In the genomic region with DNA sequence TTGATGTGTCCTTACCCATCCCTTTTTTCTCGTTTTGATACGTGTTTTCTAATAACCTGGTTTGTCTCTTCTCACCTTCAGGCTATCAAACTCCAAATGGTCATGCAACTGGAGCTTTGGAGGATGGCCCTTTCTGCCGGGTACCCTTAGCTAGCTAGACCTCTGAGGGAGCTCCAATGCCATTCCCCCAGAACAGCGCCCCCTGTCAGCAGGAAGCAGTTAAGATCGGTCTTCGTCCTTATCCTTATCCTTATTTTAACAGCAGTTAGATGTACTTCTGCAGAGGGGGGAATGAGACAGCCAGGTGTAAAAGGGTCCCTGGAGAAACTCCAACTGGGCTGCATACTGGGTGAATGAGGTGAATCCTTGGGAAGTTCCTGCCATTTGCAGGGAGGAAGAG, we compare ENCODE assay signal across 22 cellular contexts. TPM values are rescaled to one million over a fixed set of nuclear protein-coding genes. Genes with fewer than 3 reads are reported as not detected.
DNase-seq lines count a peak whose midpoint lies in the region; ATAC-seq, FAIRE-seq and TF ChIP-seq lines count a peak whose summit lies in the region.
"Had no signal": no experiment of that assay in that cellular context is flagged by ENCODE, and none has a peak within 500 bp of the region (broad histone marks: within the 10 kb centered on the region; RNA-seq: fewer than 3 reads in every experiment).

No MANE protein-coding gene starts in this region.

- FAIRE-seq in D721Med (lab: Jason Lieb, UNC): no peak
- FAIRE-seq: colon, RCC 7860 had no signal

- H3K9ac ChIP-seq in OCI-LY3 (ENCODE audit: low read length): no peak overlapping the region

- H3K4me1 ChIP-seq in OCI-LY3 (ENCODE audit: low read length) (no peaks in the 10 kb centered on the region), foreskin keratinocyte (no peaks in the 10 kb centered on the region)
- H3K4me1 ChIP-seq: HAP-1, left lung, upper lobe of right lung had no signal

- H3K27me3 ChIP-seq in OCI-LY3 (ENCODE audit: low read depth, low read length) (0 out of 2 replicates have a peak, but pooled peaks cover 5% of the 10 kb centered on the region), foreskin keratinocyte (no peaks in the 10 kb centered on the region)
- H3K27me3 ChIP-seq: left lung, upper lobe of right lung had no signal

- no peaks in the 10 kb centered on the region for H3K79me2 ChIP-seq in OCI-LY3 (ENCODE audit: low read length)

- no peaks in the 10 kb centered on the region for H4K20me1 ChIP-seq in OCI-LY3 (ENCODE audit: insufficient read depth, low read length)

- no peak overlapping the region for H3K4me3 ChIP-seq in GM12875 (ENCODE audit: low read depth, low read length)
- no peak overlapping the region for H3K4me3 ChIP-seq in OCI-LY3 (ENCODE audit: low read length)
- H3K4me3 ChIP-seq: HAP-1, left lung, upper lobe of right lung had no signal

- no peak overlapping the region for H2AFZ ChIP-seq in OCI-LY3 (ENCODE audit: low read depth, low read length)

- no peak overlapping the region for H3K4me2 ChIP-seq in OCI-LY3 (ENCODE audit: low read length)

- H3K9me3 ChIP-seq in OCI-LY3 (ENCODE audit: insufficient read depth, low read length): no peaks in the 10 kb centered on the region
- H3K9me3 ChIP-seq: HAP-1, upper lobe of right lung had no signal

- no peak for ATAC-seq in foreskin keratinocyte
- ATAC-seq in HG02798 (IDR thresholded peaks at IDR 0.05; ENCODE audit: poor library complexity, unreplicated experiment): no peak
- ATAC-seq: left lung, natural killer cell, T-helper 17 cell, upper lobe of right lung had no signal

- TF ChIP-seq CTCF in D721Med (IDR thresholded peaks at IDR 0.05; ENCODE audit: insufficient read depth, missing control alignments): peak; percentile 26
- peak; percentile 30; the same call in 1 of the 2 replicates for TF ChIP-seq CTCF in GM12875 (IDR thresholded peaks at IDR 0.05; ENCODE audit: borderline replicate concordance, insufficient read depth, low read depth, low read length)
- peak; percentile 29 for TF ChIP-seq CTCF in OCI-LY3 (IDR thresholded peaks at IDR 0.05; ENCODE audit: low read depth, low read length)
- TF ChIP-seq CTCF in foreskin keratinocyte (conservative IDR thresholded peaks at IDR 0.05): peak; percentile 31

- no peak for DNase-seq in D721Med (ENCODE audit: insufficient read length, low spot score)
- DNase-seq in foreskin keratinocyte: no peak
- DNase-seq in NCI-H510A treated with DMSO at 0.1 percent for 48 hours (lab: John Stamatoyannopoulos, UW): no peak
- no peak for DNase-seq in ecto neural progenitor cell (ENCODE audit: low spot score)
- DNase-seq: activated CD4-positive, alpha-beta T cell treated with anti-CD3 and anti-CD28 coated beads, Interleukin-2, amount 10 ng/mL, durations not matched to agents 24 days and 14 days; amygdala; CD4-positive, alpha-beta memory T cell; GF-D8; left lung; natural killer cell; stimulated activated CD4-positive, alpha-beta T cell treated with anti-CD3 and anti-CD28 coated beads, Interleukin-4, amount 100 ng/mL, for 1 hour; T-helper 17 cell; upper lobe of right lung had no signal

- H3K27ac ChIP-seq in OCI-LY3 (ENCODE audit: low read length) (no peak overlapping the region), foreskin keratinocyte (no peak overlapping the region)
- H3K27ac ChIP-seq: epithelial cell of prostate, left lung, upper lobe of right lung had no signal

- no peaks in the 10 kb centered on the region for H3K36me3 ChIP-seq in OCI-LY3 (replicated peaks; ENCODE audit: low read depth, low read length)
- H3K36me3 ChIP-seq: HAP-1, left lung, upper lobe of right lung had no signal

RNA-seq across cellular contexts. Expression of a gene that starts 37.2 kb away (rescaled TPM):
- not detected in 2 replicates for total RNA-seq in foreskin keratinocyte
- not detected in 2 replicates for polyA plus RNA-seq in foreskin keratinocyte
- total RNA-seq: activated CD4-positive, alpha-beta T cell treated with anti-CD3 and anti-CD28 coated beads, Interleukin-2, amount 10 ng/mL, durations not matched to agents 24 days and 14 days; CD4-positive, alpha-beta memory T cell; left lung; M059J; natural killer cell; renal cortical epithelial cell; T-helper 17 cell; upper lobe of right lung had no signal
- polyA plus RNA-seq: CD4-positive, alpha-beta memory T cell had no signal

RNA-seq across cellular contexts. Expression of a gene that starts 42.1 kb away (rescaled TPM):
- 0.67 and 0.68 TPM in 2 replicates for total RNA-seq in foreskin keratinocyte
- polyA plus RNA-seq in foreskin keratinocyte: 0.28 and 0.30 TPM in 2 replicates
- total RNA-seq: activated CD4-positive, alpha-beta T cell treated with anti-CD3 and anti-CD28 coated beads, Interleukin-2, amount 10 ng/mL, durations not matched to agents 24 days and 14 days; CD4-positive, alpha-beta memory T cell had no signal
- polyA plus RNA-seq: CD4-positive, alpha-beta memory T cell had no signal
